In the genomic region with DNA sequence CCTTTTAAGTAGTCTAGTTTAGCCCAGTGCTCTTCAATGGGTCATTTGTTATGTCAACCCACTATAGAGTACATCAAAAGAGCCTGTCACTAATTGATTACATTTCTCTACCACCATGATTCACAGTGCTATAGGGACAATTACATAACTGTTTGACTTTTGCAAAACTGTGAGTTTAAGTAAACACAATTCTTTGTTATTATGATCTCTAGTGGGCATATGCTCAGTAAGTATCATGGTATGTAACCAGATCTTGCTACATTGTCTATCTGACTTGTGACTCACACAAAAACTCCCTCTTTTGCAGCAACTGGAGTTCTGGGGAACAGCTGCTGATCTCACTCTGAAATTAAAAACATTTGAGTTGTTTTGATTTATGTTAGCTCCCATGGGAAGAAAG, we compare ENCODE assay signal across 11 cellular contexts.
DNase-seq lines count a peak whose midpoint lies in the region; ATAC-seq and TF ChIP-seq lines count a peak whose summit lies in the region.
"Had no signal": no experiment of that assay in that cellular context is flagged by ENCODE, and none has a peak within 500 bp of the region (broad histone marks: within the 10 kb centered on the region; RNA-seq: fewer than 3 reads in every experiment).

No MANE protein-coding gene starts in this region.

- H3K9me3 ChIP-seq in esophagus squamous epithelium, result peaks cover 0 to 5% (median 0%) of the 10 kb centered on the region in 3 donors
- H3K9me3 ChIP-seq: uterus had no signal

- DNase-seq in AG08395 (ENCODE audit: low spot score) (peak; percentile 77), HuH-7 (ENCODE audit: low spot score) (peak; percentile 1), RKO (ENCODE audit: low spot score) (peak; percentile 3), foreskin fibroblast (peak; percentile 86 to 91), esophagus squamous epithelium (lab: John Stamatoyannopoulos, UW) (no peak), retina (no peak)
- DNase-seq in activated naive CD4-positive, alpha-beta T cell treated with anti-CD3 and anti-CD28 coated beads, Interleukin-2, amount 50 U/mL, for 72 hours (ENCODE audit: low spot score in 2 of 2), result no peak
- DNase-seq: CD8-positive, alpha-beta memory T cell; MV-4-11; uterus had no signal

- peaks cover 10 to 20% of the 10 kb centered on the region in 2 donors for H3K9me3 Mint-ChIP-seq in activated naive CD4-positive, alpha-beta T cell treated with anti-CD3 and anti-CD28 coated beads, Interleukin-2, amount 50 U/mL, for 72 hours

- intact Hi-C loops in esophagus squamous epithelium (cut with DNase I), result no loop called here

- TF ChIP-seq POLR2A in esophagus squamous epithelium (IDR thresholded peaks at IDR 0.05), result no peak

- no peak for ATAC-seq in activated naive CD4-positive, alpha-beta T cell treated with anti-CD3 and anti-CD28 coated beads, Interleukin-2, amount 50 U/mL, for 72 hours
- ATAC-seq in GM21381 (IDR thresholded peaks at IDR 0.05; ENCODE audit: unreplicated experiment), result no peak

- H3K27me3 ChIP-seq in esophagus squamous epithelium, result no peaks in the 10 kb centered on the region
- H3K27me3 ChIP-seq: uterus had no signal

- H3K36me3 Mint-ChIP-seq in activated naive CD4-positive, alpha-beta T cell treated with anti-CD3 and anti-CD28 coated beads, Interleukin-2, amount 50 U/mL, for 72 hours, result peaks cover 0 to 5% of the 10 kb centered on the region in 2 donors

- H3K36me3 ChIP-seq in esophagus squamous epithelium, result no peaks in the 10 kb centered on the region
- H3K36me3 ChIP-seq: uterus had no signal

- H3K4me3 ChIP-seq in foreskin fibroblast (ENCODE audit: low read depth in 1 of 2, low read length in 2 of 2), result no peak overlapping the region
- no peak overlapping the region for H3K4me3 ChIP-seq in esophagus squamous epithelium
- H3K4me3 ChIP-seq: uterus had no signal

- H3K4me1 ChIP-seq in esophagus squamous epithelium, result peaks cover 0 to 21% (median 0%) of the 10 kb centered on the region in 3 donors
- H3K4me1 ChIP-seq: uterus had no signal

- H3K27ac ChIP-seq in esophagus squamous epithelium, result peak overlapping the region in 1 of 4 donors; percentile 19
- H3K27ac ChIP-seq: uterus had no signal

- H3K27ac Mint-ChIP-seq in activated naive CD4-positive, alpha-beta T cell treated with anti-CD3 and anti-CD28 coated beads, Interleukin-2, amount 50 U/mL, for 72 hours, result no peak overlapping the region
- H3K27ac Mint-ChIP-seq: CD8-positive, alpha-beta memory T cell had no signal

- TF ChIP-seq CTCF in foreskin fibroblast (IDR thresholded peaks at IDR 0.05; ENCODE audit: low read depth, low read length), result no peak
- TF ChIP-seq CTCF in esophagus squamous epithelium (IDR thresholded peaks at IDR 0.05), result no peak

Comparison
In these comparisons a context has a peak if more than half of its experiments do, and no peak if none do; other contexts are left out.
1. DNase-seq: peak in AG08395 (single experiment), HuH-7 (single experiment), RKO (single experiment) and foreskin fibroblast (2 of 2); none in activated naive CD4-positive, alpha-beta T cell treated with anti-CD3 and anti-CD28 coated beads, Interleukin-2, amount 50 U/mL, for 72 hours (0 of 2), esophagus squamous epithelium (single experiment) and retina (single experiment).